1 cellular context compared by ENCODE assay signal in the genomic region with DNA sequence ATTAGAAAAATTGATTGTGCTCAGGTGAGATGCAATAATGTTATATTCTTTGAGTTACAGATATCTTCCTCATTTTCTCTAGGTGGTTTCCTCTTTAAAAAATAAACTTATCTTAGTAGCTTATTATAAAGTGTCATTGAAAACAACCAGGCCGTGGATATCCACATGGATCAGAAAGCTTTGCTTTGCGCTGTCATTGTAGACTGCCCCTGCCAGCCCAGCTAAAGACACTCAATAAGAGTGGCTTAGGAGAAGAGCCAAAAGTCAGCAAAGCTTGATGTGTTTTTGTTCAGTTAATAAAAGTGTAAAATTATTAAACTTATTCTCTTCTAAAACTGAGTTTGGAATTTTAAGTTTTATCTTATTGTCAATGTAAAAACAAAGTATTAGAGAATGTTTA.
TF ChIP-seq lines count a peak whose summit lies in the region.

No MANE protein-coding gene starts in this region.

TF ChIP-seq in K562, 482 proteins besides CTCF, POLR2A, EP300 and RAD21 (continued from another document):
- TF ChIP-seq, protein P1, sequence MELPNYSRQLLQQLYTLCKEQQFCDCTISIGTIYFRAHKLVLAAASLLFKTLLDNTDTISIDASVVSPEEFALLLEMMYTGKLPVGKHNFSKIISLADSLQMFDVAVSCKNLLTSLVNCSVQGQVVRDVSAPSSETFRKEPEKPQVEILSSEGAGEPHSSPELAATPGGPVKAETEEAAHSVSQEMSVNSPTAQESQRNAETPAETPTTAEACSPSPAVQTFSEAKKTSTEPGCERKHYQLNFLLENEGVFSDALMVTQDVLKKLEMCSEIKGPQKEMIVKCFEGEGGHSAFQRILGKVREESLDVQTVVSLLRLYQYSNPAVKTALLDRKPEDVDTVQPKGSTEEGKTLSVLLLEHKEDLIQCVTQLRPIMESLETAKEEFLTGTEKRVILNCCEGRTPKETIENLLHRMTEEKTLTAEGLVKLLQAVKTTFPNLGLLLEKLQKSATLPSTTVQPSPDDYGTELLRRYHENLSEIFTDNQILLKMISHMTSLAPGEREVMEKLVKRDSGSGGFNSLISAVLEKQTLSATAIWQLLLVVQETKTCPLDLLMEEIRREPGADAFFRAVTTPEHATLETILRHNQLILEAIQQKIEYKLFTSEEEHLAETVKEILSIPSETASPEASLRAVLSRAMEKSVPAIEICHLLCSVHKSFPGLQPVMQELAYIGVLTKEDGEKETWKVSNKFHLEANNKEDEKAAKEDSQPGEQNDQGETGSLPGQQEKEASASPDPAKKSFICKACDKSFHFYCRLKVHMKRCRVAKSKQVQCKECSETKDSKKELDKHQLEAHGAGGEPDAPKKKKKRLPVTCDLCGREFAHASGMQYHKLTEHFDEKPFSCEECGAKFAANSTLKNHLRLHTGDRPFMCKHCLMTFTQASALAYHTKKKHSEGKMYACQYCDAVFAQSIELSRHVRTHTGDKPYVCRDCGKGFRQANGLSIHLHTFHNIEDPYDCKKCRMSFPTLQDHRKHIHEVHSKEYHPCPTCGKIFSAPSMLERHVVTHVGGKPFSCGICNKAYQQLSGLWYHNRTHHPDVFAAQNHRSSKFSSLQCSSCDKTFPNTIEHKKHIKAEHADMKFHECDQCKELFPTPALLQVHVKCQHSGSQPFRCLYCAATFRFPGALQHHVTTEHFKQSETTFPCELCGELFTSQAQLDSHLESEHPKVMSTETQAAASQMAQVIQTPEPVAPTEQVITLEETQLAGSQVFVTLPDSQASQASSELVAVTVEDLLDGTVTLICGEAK (IDR thresholded peaks at IDR 0.05), result no peak
- TF ChIP-seq, protein P1 (CRISPR knock-in tag; IDR thresholded peaks at IDR 0.05), result no peak
- TF ChIP-seq SMARCA4 (IDR thresholded peaks at IDR 0.05) (no peak), RBM15 (IDR thresholded peaks at IDR 0.05; ENCODE audit: insufficient read depth, low read length) (no peak)
- TF ChIP-seq, protein P2, sequence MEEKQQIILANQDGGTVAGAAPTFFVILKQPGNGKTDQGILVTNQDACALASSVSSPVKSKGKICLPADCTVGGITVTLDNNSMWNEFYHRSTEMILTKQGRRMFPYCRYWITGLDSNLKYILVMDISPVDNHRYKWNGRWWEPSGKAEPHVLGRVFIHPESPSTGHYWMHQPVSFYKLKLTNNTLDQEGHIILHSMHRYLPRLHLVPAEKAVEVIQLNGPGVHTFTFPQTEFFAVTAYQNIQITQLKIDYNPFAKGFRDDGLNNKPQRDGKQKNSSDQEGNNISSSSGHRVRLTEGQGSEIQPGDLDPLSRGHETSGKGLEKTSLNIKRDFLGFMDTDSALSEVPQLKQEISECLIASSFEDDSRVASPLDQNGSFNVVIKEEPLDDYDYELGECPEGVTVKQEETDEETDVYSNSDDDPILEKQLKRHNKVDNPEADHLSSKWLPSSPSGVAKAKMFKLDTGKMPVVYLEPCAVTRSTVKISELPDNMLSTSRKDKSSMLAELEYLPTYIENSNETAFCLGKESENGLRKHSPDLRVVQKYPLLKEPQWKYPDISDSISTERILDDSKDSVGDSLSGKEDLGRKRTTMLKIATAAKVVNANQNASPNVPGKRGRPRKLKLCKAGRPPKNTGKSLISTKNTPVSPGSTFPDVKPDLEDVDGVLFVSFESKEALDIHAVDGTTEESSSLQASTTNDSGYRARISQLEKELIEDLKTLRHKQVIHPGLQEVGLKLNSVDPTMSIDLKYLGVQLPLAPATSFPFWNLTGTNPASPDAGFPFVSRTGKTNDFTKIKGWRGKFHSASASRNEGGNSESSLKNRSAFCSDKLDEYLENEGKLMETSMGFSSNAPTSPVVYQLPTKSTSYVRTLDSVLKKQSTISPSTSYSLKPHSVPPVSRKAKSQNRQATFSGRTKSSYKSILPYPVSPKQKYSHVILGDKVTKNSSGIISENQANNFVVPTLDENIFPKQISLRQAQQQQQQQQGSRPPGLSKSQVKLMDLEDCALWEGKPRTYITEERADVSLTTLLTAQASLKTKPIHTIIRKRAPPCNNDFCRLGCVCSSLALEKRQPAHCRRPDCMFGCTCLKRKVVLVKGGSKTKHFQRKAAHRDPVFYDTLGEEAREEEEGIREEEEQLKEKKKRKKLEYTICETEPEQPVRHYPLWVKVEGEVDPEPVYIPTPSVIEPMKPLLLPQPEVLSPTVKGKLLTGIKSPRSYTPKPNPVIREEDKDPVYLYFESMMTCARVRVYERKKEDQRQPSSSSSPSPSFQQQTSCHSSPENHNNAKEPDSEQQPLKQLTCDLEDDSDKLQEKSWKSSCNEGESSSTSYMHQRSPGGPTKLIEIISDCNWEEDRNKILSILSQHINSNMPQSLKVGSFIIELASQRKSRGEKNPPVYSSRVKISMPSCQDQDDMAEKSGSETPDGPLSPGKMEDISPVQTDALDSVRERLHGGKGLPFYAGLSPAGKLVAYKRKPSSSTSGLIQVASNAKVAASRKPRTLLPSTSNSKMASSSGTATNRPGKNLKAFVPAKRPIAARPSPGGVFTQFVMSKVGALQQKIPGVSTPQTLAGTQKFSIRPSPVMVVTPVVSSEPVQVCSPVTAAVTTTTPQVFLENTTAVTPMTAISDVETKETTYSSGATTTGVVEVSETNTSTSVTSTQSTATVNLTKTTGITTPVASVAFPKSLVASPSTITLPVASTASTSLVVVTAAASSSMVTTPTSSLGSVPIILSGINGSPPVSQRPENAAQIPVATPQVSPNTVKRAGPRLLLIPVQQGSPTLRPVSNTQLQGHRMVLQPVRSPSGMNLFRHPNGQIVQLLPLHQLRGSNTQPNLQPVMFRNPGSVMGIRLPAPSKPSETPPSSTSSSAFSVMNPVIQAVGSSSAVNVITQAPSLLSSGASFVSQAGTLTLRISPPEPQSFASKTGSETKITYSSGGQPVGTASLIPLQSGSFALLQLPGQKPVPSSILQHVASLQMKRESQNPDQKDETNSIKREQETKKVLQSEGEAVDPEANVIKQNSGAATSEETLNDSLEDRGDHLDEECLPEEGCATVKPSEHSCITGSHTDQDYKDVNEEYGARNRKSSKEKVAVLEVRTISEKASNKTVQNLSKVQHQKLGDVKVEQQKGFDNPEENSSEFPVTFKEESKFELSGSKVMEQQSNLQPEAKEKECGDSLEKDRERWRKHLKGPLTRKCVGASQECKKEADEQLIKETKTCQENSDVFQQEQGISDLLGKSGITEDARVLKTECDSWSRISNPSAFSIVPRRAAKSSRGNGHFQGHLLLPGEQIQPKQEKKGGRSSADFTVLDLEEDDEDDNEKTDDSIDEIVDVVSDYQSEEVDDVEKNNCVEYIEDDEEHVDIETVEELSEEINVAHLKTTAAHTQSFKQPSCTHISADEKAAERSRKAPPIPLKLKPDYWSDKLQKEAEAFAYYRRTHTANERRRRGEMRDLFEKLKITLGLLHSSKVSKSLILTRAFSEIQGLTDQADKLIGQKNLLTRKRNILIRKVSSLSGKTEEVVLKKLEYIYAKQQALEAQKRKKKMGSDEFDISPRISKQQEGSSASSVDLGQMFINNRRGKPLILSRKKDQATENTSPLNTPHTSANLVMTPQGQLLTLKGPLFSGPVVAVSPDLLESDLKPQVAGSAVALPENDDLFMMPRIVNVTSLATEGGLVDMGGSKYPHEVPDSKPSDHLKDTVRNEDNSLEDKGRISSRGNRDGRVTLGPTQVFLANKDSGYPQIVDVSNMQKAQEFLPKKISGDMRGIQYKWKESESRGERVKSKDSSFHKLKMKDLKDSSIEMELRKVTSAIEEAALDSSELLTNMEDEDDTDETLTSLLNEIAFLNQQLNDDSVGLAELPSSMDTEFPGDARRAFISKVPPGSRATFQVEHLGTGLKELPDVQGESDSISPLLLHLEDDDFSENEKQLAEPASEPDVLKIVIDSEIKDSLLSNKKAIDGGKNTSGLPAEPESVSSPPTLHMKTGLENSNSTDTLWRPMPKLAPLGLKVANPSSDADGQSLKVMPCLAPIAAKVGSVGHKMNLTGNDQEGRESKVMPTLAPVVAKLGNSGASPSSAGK (IDR thresholded peaks at IDR 0.05), result no peak
- TF ChIP-seq, protein P3, sequence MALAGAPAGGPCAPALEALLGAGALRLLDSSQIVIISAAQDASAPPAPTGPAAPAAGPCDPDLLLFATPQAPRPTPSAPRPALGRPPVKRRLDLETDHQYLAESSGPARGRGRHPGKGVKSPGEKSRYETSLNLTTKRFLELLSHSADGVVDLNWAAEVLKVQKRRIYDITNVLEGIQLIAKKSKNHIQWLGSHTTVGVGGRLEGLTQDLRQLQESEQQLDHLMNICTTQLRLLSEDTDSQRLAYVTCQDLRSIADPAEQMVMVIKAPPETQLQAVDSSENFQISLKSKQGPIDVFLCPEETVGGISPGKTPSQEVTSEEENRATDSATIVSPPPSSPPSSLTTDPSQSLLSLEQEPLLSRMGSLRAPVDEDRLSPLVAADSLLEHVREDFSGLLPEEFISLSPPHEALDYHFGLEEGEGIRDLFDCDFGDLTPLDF (CRISPR knock-in tag; IDR thresholded peaks at IDR 0.05), result no peak
